Comparison of ENCODE assay signal across 14 cellular contexts in the genomic region with DNA sequence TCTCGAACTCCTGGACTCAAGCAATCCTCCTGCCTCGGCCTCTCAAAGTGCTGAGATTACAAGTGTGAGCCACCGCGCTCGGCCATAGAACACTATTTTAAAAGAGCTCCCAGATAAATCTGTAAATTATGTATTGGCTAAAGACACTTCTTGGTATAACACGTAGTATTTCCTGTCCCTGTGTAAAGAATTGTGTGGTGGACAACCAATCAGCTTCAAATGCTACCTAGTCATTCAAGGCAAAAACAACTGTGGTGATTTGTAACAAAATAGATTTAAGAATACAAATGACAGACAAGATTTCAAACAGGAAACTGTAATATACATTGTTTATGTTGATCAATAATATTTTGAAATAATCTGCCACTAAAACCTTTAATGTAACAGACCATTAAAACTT. TPM values are rescaled to one million over a fixed set of nuclear protein-coding genes. Genes with fewer than 3 reads are reported as not detected.
DNase-seq lines count a peak whose midpoint lies in the region; ATAC-seq lines count a peak whose summit lies in the region.
"Had no signal": no experiment of that assay in that cellular context is flagged by ENCODE, and none has a peak within 500 bp of the region (broad histone marks: within the 10 kb centered on the region; RNA-seq: fewer than 3 reads in every experiment).

No MANE protein-coding gene starts in this region.

- CTCF ChIA-PET in activated CD8-positive, alpha-beta memory T cell treated with anti-CD3 and anti-CD28 coated beads, Interleukin-2, amount 10 ng/mL, durations not matched to agents 7 days and 5 days (lab: Charles Lee) = interaction anchor here (1.5 to 8.3 kb wide), 2 partner anchors 12 to 30 kb away, joined by 3 to 198 read pairs; partner anchors contain the start of gene CRLF3
- CTCF ChIA-PET in T-cell (lab: Charles Lee) = interaction anchor here (1.0 to 2.9 kb wide), 4 partner anchors 12 to 20 kb away, joined by 3 to 48 read pairs (median 14); partner anchors contain the start of gene CRLF3 (in 1 of the 2)

- POLR2A ChIA-PET in T-cell (lab: Charles Lee) = interaction anchor here (0.6 to 0.8 kb wide), 3 partner anchors 12 to 510 kb away, joined by 5 to 8 read pairs (median 5); no protein-coding TSS in a partner anchor

- peak overlapping the region; percentile 98 for H3K27ac Mint-ChIP-seq in activated CD8-positive, alpha-beta memory T cell treated with anti-CD3 and anti-CD28 coated beads, Interleukin-2, amount 10 ng/mL, durations not matched to agents 7 days and 5 days
- peak overlapping the region; percentile 99 for H3K27ac Mint-ChIP-seq in T-cell
- peak overlapping the region; percentile 94 to 95 for H3K27ac Mint-ChIP-seq in effector memory CD8-positive, alpha-beta T cell
- peak overlapping the region; percentile 95 to 96 for H3K27ac Mint-ChIP-seq in stimulated activated naive CD8-positive, alpha-beta T cell treated with anti-CD3 and anti-CD28 coated beads, Interleukin-15, amount 100 ng/mL, for 72 hours

- no peak for DNase-seq in activated CD8-positive, alpha-beta memory T cell treated with anti-CD3 and anti-CD28 coated beads, Interleukin-2, amount 10 ng/mL, durations not matched to agents 7 days and 5 days
- no peak for DNase-seq in activated CD8-positive, alpha-beta memory T cell treated with anti-CD3 and anti-CD28 coated beads, Interleukin-2, amount 50 U/mL, for 48 hours
- DNase-seq in T-cell (no peak), DMS53 (lab: John Stamatoyannopoulos, UW) (no peak), SW480 (ENCODE audit: low spot score) (no peak), DMS 273 (lab: John Stamatoyannopoulos, UW; ENCODE audit: unreplicated experiment) (no peak)
- DNase-seq in effector memory CD8-positive, alpha-beta T cell = no peak
- DNase-seq in stimulated activated naive CD8-positive, alpha-beta T cell treated with anti-CD3 and anti-CD28 coated beads, Interleukin-15, amount 100 ng/mL, for 72 hours = no peak
- DNase-seq: amniotic stem cell, left ventricle myocardium superior, NCI-H1048, NCI-H2227 treated with DMSO at 0.1 percent for 48 hours, PC-9 had no signal

- H3K4me1 Mint-ChIP-seq in activated CD8-positive, alpha-beta memory T cell treated with anti-CD3 and anti-CD28 coated beads, Interleukin-2, amount 10 ng/mL, durations not matched to agents 7 days and 5 days = peaks cover 59% of the 10 kb centered on the region
- peaks cover 64 to 74% (median 71%) of the 10 kb centered on the region in 3 donors for H3K4me1 Mint-ChIP-seq in T-cell
- peaks cover 35 to 45% of the 10 kb centered on the region in 2 donors for H3K4me1 Mint-ChIP-seq in effector memory CD8-positive, alpha-beta T cell (ENCODE audit: low read depth in 2 of 2)
- H3K4me1 Mint-ChIP-seq in stimulated activated naive CD8-positive, alpha-beta T cell treated with anti-CD3 and anti-CD28 coated beads, Interleukin-15, amount 100 ng/mL, for 72 hours = peaks cover 71% of the 10 kb centered on the region

- peak; percentile 53 for ATAC-seq in activated CD8-positive, alpha-beta memory T cell treated with anti-CD3 and anti-CD28 coated beads, Interleukin-2, amount 10 ng/mL, durations not matched to agents 7 days and 5 days
- ATAC-seq in T-cell (replicated peaks in 1 of 4) = no peak
- no peak for ATAC-seq in effector memory CD8-positive, alpha-beta T cell (replicated peaks)
- peak; percentile 56 for ATAC-seq in stimulated activated naive CD8-positive, alpha-beta T cell treated with anti-CD3 and anti-CD28 coated beads, Interleukin-15, amount 100 ng/mL, for 72 hours
- ATAC-seq: A549, left ventricle myocardium superior had no signal

- no peaks in the 10 kb centered on the region for H3K9me3 Mint-ChIP-seq in activated CD8-positive, alpha-beta memory T cell treated with anti-CD3 and anti-CD28 coated beads, Interleukin-2, amount 10 ng/mL, durations not matched to agents 7 days and 5 days (ENCODE audit: low read depth)
- no peaks in the 10 kb centered on the region for H3K9me3 Mint-ChIP-seq in T-cell
- no peaks in the 10 kb centered on the region for H3K9me3 Mint-ChIP-seq in effector memory CD8-positive, alpha-beta T cell
- no peaks in the 10 kb centered on the region for H3K9me3 Mint-ChIP-seq in stimulated activated naive CD8-positive, alpha-beta T cell treated with anti-CD3 and anti-CD28 coated beads, Interleukin-15, amount 100 ng/mL, for 72 hours

- H3K4me3 Mint-ChIP-seq in activated CD8-positive, alpha-beta memory T cell treated with anti-CD3 and anti-CD28 coated beads, Interleukin-2, amount 10 ng/mL, durations not matched to agents 7 days and 5 days = peak overlapping the region; percentile 84
- peak overlapping the region; percentile 80 to 87 (median 80) for H3K4me3 Mint-ChIP-seq in T-cell
- peak overlapping the region; percentile 79 to 81 for H3K4me3 Mint-ChIP-seq in effector memory CD8-positive, alpha-beta T cell
- peak overlapping the region; percentile 84 to 86 for H3K4me3 Mint-ChIP-seq in stimulated activated naive CD8-positive, alpha-beta T cell treated with anti-CD3 and anti-CD28 coated beads, Interleukin-15, amount 100 ng/mL, for 72 hours

- H3K27me3 Mint-ChIP-seq in activated CD8-positive, alpha-beta memory T cell treated with anti-CD3 and anti-CD28 coated beads, Interleukin-2, amount 10 ng/mL, durations not matched to agents 7 days and 5 days = no peaks in the 10 kb centered on the region
- no peaks in the 10 kb centered on the region for H3K27me3 Mint-ChIP-seq in T-cell
- H3K27me3 Mint-ChIP-seq in effector memory CD8-positive, alpha-beta T cell = no peaks in the 10 kb centered on the region
- H3K27me3 Mint-ChIP-seq in stimulated activated naive CD8-positive, alpha-beta T cell treated with anti-CD3 and anti-CD28 coated beads, Interleukin-15, amount 100 ng/mL, for 72 hours = no peaks in the 10 kb centered on the region

- peaks cover 16% of the 10 kb centered on the region for H3K36me3 Mint-ChIP-seq in activated CD8-positive, alpha-beta memory T cell treated with anti-CD3 and anti-CD28 coated beads, Interleukin-2, amount 10 ng/mL, durations not matched to agents 7 days and 5 days
- H3K36me3 Mint-ChIP-seq in T-cell = peaks cover 3% of the 10 kb centered on the region
- H3K36me3 Mint-ChIP-seq in effector memory CD8-positive, alpha-beta T cell (ENCODE audit: insufficient read depth) = peaks cover 19% of the 10 kb centered on the region

RNA-seq across cellular contexts. Expression of gene CRLF3, which starts 14.6 kb away (rescaled TPM):
- 10 to 100 TPM; 52.6 to 58.2 TPM for total RNA-seq in activated CD8-positive, alpha-beta memory T cell treated with anti-CD3 and anti-CD28 coated beads, Interleukin-2, amount 10 ng/mL, durations not matched to agents 7 days and 5 days
- total RNA-seq in T-cell = 100 to 1,000 TPM in 1 of 5 donors, 10 to 100 TPM in 4; 73.3 to 112 (median 89.2) TPM

RNA-seq across cellular contexts. Expression of gene ATAD5, which starts 21.9 kb away (rescaled TPM):
- total RNA-seq in activated CD8-positive, alpha-beta memory T cell treated with anti-CD3 and anti-CD28 coated beads, Interleukin-2, amount 10 ng/mL, durations not matched to agents 7 days and 5 days = 10 to 100 TPM; 33.7 to 46.3 TPM
- 1 to 10 TPM; 3.9 to 5.3 (median 4.2) TPM for total RNA-seq in T-cell

Comparison
In these comparisons a context has a peak if more than half of its experiments do, and no peak if none do; other contexts are left out.
1. ATAC-seq: peak in activated CD8-positive, alpha-beta memory T cell treated with anti-CD3 and anti-CD28 coated beads, Interleukin-2, amount 10 ng/mL, durations not matched to agents 7 days and 5 days (single experiment) and stimulated activated naive CD8-positive, alpha-beta T cell treated with anti-CD3 and anti-CD28 coated beads, Interleukin-15, amount 100 ng/mL, for 72 hours (single experiment); none in T-cell (0 of 4) and effector memory CD8-positive, alpha-beta T cell (single experiment).
2. RNA of gene ATAD5, which starts 21.9 kb away (total RNA-seq): 33.7 to 46.3 TPM in activated CD8-positive, alpha-beta memory T cell treated with anti-CD3 and anti-CD28 coated beads, Interleukin-2, amount 10 ng/mL, durations not matched to agents 7 days and 5 days; 3.9 to 5.3 TPM in T-cell; every median in the first group is over 4 times any median in the second.
3. Peak in every context shown above with its lines, with median percentiles within 50 percentile points of each other: H3K27ac Mint-ChIP-seq and H3K4me3 Mint-ChIP-seq.